10 cellular contexts compared by ENCODE assay signal in genomic region chr15:38536201-38536676, GRCh38. TPM values are rescaled to one million over a fixed set of nuclear protein-coding genes. Genes with fewer than 3 reads are reported as not detected.
DNase-seq lines count a peak whose midpoint lies in the region; ATAC-seq and TF ChIP-seq lines count a peak whose summit lies in the region.
"Had no signal": no experiment of that assay in that cellular context is flagged by ENCODE, and none has a peak within 500 bp of the region (broad histone marks: within the 10 kb centered on the region; RNA-seq: fewer than 3 reads in every experiment).

No MANE protein-coding gene starts in this region.

- no peaks in the 10 kb centered on the region for H3K9me3 Mint-ChIP-seq in stimulated activated memory B cell treated with anti-CD40 and anti-IgM and Interleukin-4, amounts not matched to agents 10 μg/mL and 1 μg/mL and 100 μg/mL, for 72 hours

- TF ChIP-seq CTCF in fibroblast of mammary gland (conservative IDR thresholded peaks at IDR 0.05; ENCODE audit: control insufficient read depth, insufficient read depth, low read depth, low read length) (no peak), sigmoid colon (IDR thresholded peaks at IDR 0.05) (no peak)

- intact Hi-C loops in sigmoid colon (cut with DNase I): no loop called here

- no peak overlapping the region for H3K27ac Mint-ChIP-seq in stimulated activated memory B cell treated with anti-CD40 and anti-IgM and Interleukin-4, amounts not matched to agents 10 μg/mL and 1 μg/mL and 100 μg/mL, for 72 hours

- peaks cover 0 to 15% (median 9%) of the 10 kb centered on the region in 4 donors for H3K4me1 ChIP-seq in sigmoid colon

- no peaks in the 10 kb centered on the region for H3K36me3 ChIP-seq in sigmoid colon

- H3K27me3 ChIP-seq in sigmoid colon: no peaks in the 10 kb centered on the region

- no peak for ATAC-seq in stimulated activated memory B cell treated with anti-CD40 and anti-IgM and Interleukin-4, amounts not matched to agents 10 μg/mL and 1 μg/mL and 100 μg/mL, for 72 hours
- no peak for ATAC-seq in HG03095 (IDR thresholded peaks at IDR 0.05; ENCODE audit: unreplicated experiment)

- no peak overlapping the region for H3K4me3 Mint-ChIP-seq in stimulated activated memory B cell treated with anti-CD40 and anti-IgM and Interleukin-4, amounts not matched to agents 10 μg/mL and 1 μg/mL and 100 μg/mL, for 72 hours

- H3K9me3 ChIP-seq in sigmoid colon: no peaks in the 10 kb centered on the region

- TF ChIP-seq POLR2A in sigmoid colon (IDR thresholded peaks at IDR 0.05): no peak

- peak; percentile 98 for DNase-seq in EL
- peak; percentile 63 for DNase-seq in T1000 (lab: John Stamatoyannopoulos, UW)
- peak; percentile 92 for DNase-seq in fibroblast of mammary gland (ENCODE audit: low read depth)
- DNase-seq in sigmoid colon: peak; percentile 67
- no peak for DNase-seq in NCI-H526 treated with DMSO at 0.1 percent for 48 hours (lab: John Stamatoyannopoulos, UW)
- DNase-seq in middle frontal gyrus (ENCODE audit: extremely low spot score, low spot score): no peak
- DNase-seq: NCI-H2227 treated with DMSO at 0.1 percent for 48 hours had no signal

- no peak overlapping the region for H3K27ac ChIP-seq in sigmoid colon
- H3K27ac ChIP-seq: parathyroid adenoma had no signal

- peaks cover 11% of the 10 kb centered on the region for H3K4me1 Mint-ChIP-seq in stimulated activated memory B cell treated with anti-CD40 and anti-IgM and Interleukin-4, amounts not matched to agents 10 μg/mL and 1 μg/mL and 100 μg/mL, for 72 hours

- H3K36me3 Mint-ChIP-seq in stimulated activated memory B cell treated with anti-CD40 and anti-IgM and Interleukin-4, amounts not matched to agents 10 μg/mL and 1 μg/mL and 100 μg/mL, for 72 hours: peaks cover 17% of the 10 kb centered on the region

- H3K4me3 ChIP-seq in fibroblast of mammary gland (ENCODE audit: control insufficient read depth, low read depth, low read length) (no peak overlapping the region), sigmoid colon (no peak overlapping the region)

- 72 to 78% methylated on average over 3 of the region's 3 CpGs for WGBS in sigmoid colon, 2 donors

- no peak for TF ChIP-seq EP300 in sigmoid colon (IDR thresholded peaks at IDR 0.05)

- no peaks in the 10 kb centered on the region for H3K27me3 Mint-ChIP-seq in stimulated activated memory B cell treated with anti-CD40 and anti-IgM and Interleukin-4, amounts not matched to agents 10 μg/mL and 1 μg/mL and 100 μg/mL, for 72 hours

RNA-seq across cellular contexts. Expression of gene RASGRP1, which starts 28.4 kb away (rescaled TPM):
- under 1 TPM in 3 of 4 donors, not detected in 1; 0.33 to 0.71 (median 0.54) TPM for total RNA-seq in sigmoid colon
- 1 to 10 TPM in 2 of 3 donors, not detected in 1; 1.2 to 3.6 TPM for polyA plus RNA-seq in sigmoid colon

Comparison
In these comparisons a context has a peak if more than half of its experiments do, and no peak if none do; other contexts are left out.
1. DNase-seq: peak in EL (single experiment), T1000 (single experiment), fibroblast of mammary gland (single experiment) and sigmoid colon (single experiment); none in NCI-H526 treated with DMSO at 0.1 percent for 48 hours (single experiment) and middle frontal gyrus (single experiment).